ENCODE assay signal across 17 cellular contexts in genomic region chr3:101995371-101996046, GRCh38.
DNase-seq lines count a peak whose midpoint lies in the region; ATAC-seq and TF ChIP-seq lines count a peak whose summit lies in the region.
"Had no signal": no experiment of that assay in that cellular context is flagged by ENCODE, and none has a peak within 500 bp of the region (broad histone marks: within the 10 kb centered on the region; RNA-seq: fewer than 3 reads in every experiment).

No MANE protein-coding gene starts in this region.

- peaks cover 19% of the 10 kb centered on the region for H3K4me1 ChIP-seq in GM23248 (ENCODE audit: insufficient read depth)
- H3K4me1 ChIP-seq: BE2C, vagina had no signal

- 59 to 62% methylated on average over 4 of the region's 4 CpGs for WGBS in GM23248 (ENCODE audit: low coverage in 1 of 2, low lambda C conversion rate in 2 of 2, missing lambda C conversion rate in 2 of 2), 2 experiments

- H3K4me1 Mint-ChIP-seq in activated T-helper 17 cell treated with anti-CD3 and anti-CD28 coated beads, Interleukin-2, amount 50 U/mL, for 72 hours, result peaks cover 7% of the 10 kb centered on the region

- peak; percentile 51 for ATAC-seq in activated T-helper 17 cell treated with anti-CD3 and anti-CD28 coated beads, Interleukin-2, amount 50 U/mL, for 72 hours (replicated peaks)
- no peak for ATAC-seq in HG03025 (IDR thresholded peaks at IDR 0.05; ENCODE audit: low FRiP score, unreplicated experiment)

- no peaks in the 10 kb centered on the region for H3K79me2 ChIP-seq in GM23248 (ENCODE audit: insufficient read depth)

- no peak overlapping the region for H3K4me3 Mint-ChIP-seq in activated T-helper 17 cell treated with anti-CD3 and anti-CD28 coated beads, Interleukin-2, amount 50 U/mL, for 72 hours
- H3K4me3 Mint-ChIP-seq: neural crest cell had no signal

- no peaks in the 10 kb centered on the region for H3K9me2 ChIP-seq in GM23248 (ENCODE audit: insufficient read depth)

- H3K27ac Mint-ChIP-seq in activated T-helper 17 cell treated with anti-CD3 and anti-CD28 coated beads, Interleukin-2, amount 50 U/mL, for 72 hours, result no peak overlapping the region

- H3K9me3 ChIP-seq in GM23248 (ENCODE audit: low read depth), result no peaks in the 10 kb centered on the region
- H3K9me3 ChIP-seq: BE2C, SJCRH30, vagina had no signal

- POLR2A ChIA-PET in GM10248 (lab: Yijun Ruan, JAX), result interaction anchor here (0.8 kb wide), 1 partner anchor 146 kb away, joined by 3 read pairs; the partner anchor contains the start of gene NFKBIZ

- DNase-seq in A172 (ENCODE audit: low spot score), result peak; percentile 28
- DNase-seq in GM23248, result peak; percentile 59
- DNase-seq in hepatic stellate cell (ENCODE audit: low spot score), result peak; percentile 27
- no peak for DNase-seq in GM10248 (ENCODE audit: extremely low spot score)
- no peak for DNase-seq in MV-4-11 (lab: John Stamatoyannopoulos, UW)
- DNase-seq in SW 1271 (lab: John Stamatoyannopoulos, UW), result no peak
- DNase-seq: activated gamma-delta T cell treated with Interleukin-2 at 50 U/mL for 16 hours, BE2C, cortex of kidney, NCI-H1092 treated with DMSO at 0.1 percent for 48 hours, NCI-H524 treated with DMSO at 0.1 percent for 48 hours, SJCRH30, WERI-Rb-1 had no signal

- H3K4me2 ChIP-seq in GM23248 (ENCODE audit: unreplicated experiment), result no peak overlapping the region

- no peaks in the 10 kb centered on the region for H4K20me1 ChIP-seq in GM23248 (ENCODE audit: insufficient read depth)

- no peak for TF ChIP-seq CTCF in GM10248 (IDR thresholded peaks at IDR 0.05; ENCODE audit: control extremely low read depth, extremely low read depth, low read depth, missing control alignments)

- H3K27me3 Mint-ChIP-seq in activated T-helper 17 cell treated with anti-CD3 and anti-CD28 coated beads, Interleukin-2, amount 50 U/mL, for 72 hours, result no peaks in the 10 kb centered on the region

- no peaks in the 10 kb centered on the region for H3K36me3 ChIP-seq in GM23248 (ENCODE audit: low read depth)
- H3K36me3 ChIP-seq: BE2C, SJCRH30, vagina, WERI-Rb-1 had no signal

- H3K27me3 ChIP-seq in GM23248 (replicated peaks; ENCODE audit: insufficient read depth), result no peaks in the 10 kb centered on the region
- H3K27me3 ChIP-seq: BE2C, SJCRH30, vagina had no signal

- CTCF ChIA-PET in GM10248 (lab: Yijun Ruan, JAX), result interaction anchor here (1.0 to 2.4 kb wide), 8 partner anchors 10 to 230 kb away, joined by 3 to 9 read pairs (median 4); no protein-coding TSS in a partner anchor

- peaks cover 7% of the 10 kb centered on the region; the same call in 1 of the 2 replicates for H3F3A ChIP-seq in GM23248 (ENCODE audit: insufficient read depth)

- H2AFZ ChIP-seq in GM23248, result no peak overlapping the region

- H3K36me3 Mint-ChIP-seq in activated T-helper 17 cell treated with anti-CD3 and anti-CD28 coated beads, Interleukin-2, amount 50 U/mL, for 72 hours (ENCODE audit: low read depth), result no peaks in the 10 kb centered on the region

- no peak overlapping the region for H3K9ac ChIP-seq in GM23248

- H3K4me3 ChIP-seq in GM23248, result no peak overlapping the region
- H3K4me3 ChIP-seq: SJCRH30, vagina had no signal

- no peak overlapping the region for H3K27ac ChIP-seq in GM23248
- H3K27ac ChIP-seq: SJCRH30, vagina, WERI-Rb-1 had no signal

- in situ Hi-C loops in GM23248 (cut with MboI), result no loop called here

- H3K9me3 Mint-ChIP-seq in activated T-helper 17 cell treated with anti-CD3 and anti-CD28 coated beads, Interleukin-2, amount 50 U/mL, for 72 hours, result no peaks in the 10 kb centered on the region
- H3K9me3 Mint-ChIP-seq: neural crest cell had no signal

Comparison
In these comparisons a context has a peak if more than half of its experiments do, and no peak if none do; other contexts are left out.
1. DNase-seq: peak in A172 (single experiment), GM23248 (single experiment) and hepatic stellate cell (single experiment); none in GM10248 (single experiment), MV-4-11 (single experiment) and SW 1271 (0 of 2).